In genomic region chr7:131538791-131539179, GRCh38 we compare ENCODE assay signal across 10 cellular contexts. TPM values are rescaled to one million over a fixed set of nuclear protein-coding genes. Genes with fewer than 3 reads are reported as not detected.
A peak's percentile ranks its signal among the peaks of the same experiment; 100 is the strongest.
DNase-seq lines count a peak whose midpoint lies in the region; ATAC-seq, FAIRE-seq and TF ChIP-seq lines count a peak whose summit lies in the region.
"Had no signal": no experiment of that assay in that cellular context is flagged by ENCODE, and none has a peak within 500 bp of the region (broad histone marks: within the 10 kb centered on the region; RNA-seq: fewer than 3 reads in every experiment).

No MANE protein-coding gene starts in this region.

- H2BK5ac ChIP-seq in H1 (ENCODE audit: low read depth, low read length) = peak overlapping the region; percentile 53; the same call in 1 of the 2 replicates

- peak overlapping the region; percentile 47; the same call in 1 of the 2 replicates for H3K27ac ChIP-seq in H1 (ENCODE audit: low read depth, low read length)
- peak overlapping the region; percentile 59 for H3K27ac ChIP-seq in mesodermal cell (ENCODE audit: low read depth, low read length, severe bottlenecking)
- no peak overlapping the region for H3K27ac ChIP-seq in naive thymus-derived CD4-positive, alpha-beta T cell (ENCODE audit: low read depth, low read length)

- H3K23me2 ChIP-seq in H1 (ENCODE audit: low read depth, low read length) = no peaks in the 10 kb centered on the region

- ATAC-seq in naive thymus-derived CD4-positive, alpha-beta T cell = no peak

- TF ChIP-seq CTCF in H1 (IDR thresholded peaks at IDR 0.05; ENCODE audit: control extremely low read depth in 1 of 3, insufficient read depth in 1 of 3, low read depth in 1 of 3, low read length in 3 of 3) = no peak

- H3K9ac ChIP-seq in H1 (replicated peaks in 1 of 4; ENCODE audit: extremely low read depth in 1 of 4, low read depth in 3 of 4, low read length in 3 of 4) = no peak overlapping the region

- no peak overlapping the region for H3K23ac ChIP-seq in H1 (ENCODE audit: insufficient read length)

- H3K4me1 Mint-ChIP-seq in naive thymus-derived CD4-positive, alpha-beta T cell = no peaks in the 10 kb centered on the region
- H3K4me1 Mint-ChIP-seq: activated naive CD8-positive, alpha-beta T cell treated with anti-CD3 and anti-CD28 coated beads for 36 hours had no signal

- H3K4me3 ChIP-seq in H1 (ENCODE audit: extremely low read depth in 1 of 4, insufficient read depth in 2 of 4, low read depth in 3 of 4, low read length in 4 of 4) (peak overlapping the region in 1 of 4 experiments; percentile 7; a peak in 1 of 8 replicates), mesodermal cell (ENCODE audit: extremely low read depth, insufficient read depth, low read length, poor library complexity, severe bottlenecking) (no peak overlapping the region)
- H3K4me3 ChIP-seq in naive thymus-derived CD4-positive, alpha-beta T cell (ENCODE audit: low read length) = no peak overlapping the region

- H4K91ac ChIP-seq in H1 (replicated peaks; ENCODE audit: insufficient read length, low read length) = no peak overlapping the region

- intact Hi-C loops in naive thymus-derived CD4-positive, alpha-beta T cell (cut with micrococcal nuclease) = no loop called here

- H3K9me3 ChIP-seq in H1 (ENCODE audit: insufficient read depth in 2 of 2, low read depth in 1 of 2, low read length in 1 of 2) (no peaks in the 10 kb centered on the region), mesodermal cell (ENCODE audit: control insufficient read depth, low read length) (no peaks in the 10 kb centered on the region)
- no peaks in the 10 kb centered on the region for H3K9me3 ChIP-seq in naive thymus-derived CD4-positive, alpha-beta T cell (ENCODE audit: control insufficient read depth in 2 of 3, low read length in 3 of 3)

- H3K4me3 Mint-ChIP-seq in naive thymus-derived CD4-positive, alpha-beta T cell = no peak overlapping the region
- H3K4me3 Mint-ChIP-seq: activated naive CD8-positive, alpha-beta T cell treated with anti-CD3 and anti-CD28 coated beads for 36 hours had no signal

- peaks cover 20 to 67% (median 40%) of the 10 kb centered on the region in 4 experiments for H3K4me1 ChIP-seq in H1 (replicated peaks in 1 of 4; ENCODE audit: control insufficient read depth in 3 of 4, insufficient read depth in 4 of 4, low read length in 3 of 4)
- H3K4me1 ChIP-seq in mesodermal cell (ENCODE audit: control insufficient read depth, insufficient read depth, low read length, poor library complexity, severe bottlenecking) = peaks cover 52% of the 10 kb centered on the region
- no peaks in the 10 kb centered on the region for H3K4me1 ChIP-seq in naive thymus-derived CD4-positive, alpha-beta T cell (ENCODE audit: control insufficient read depth in 2 of 2, insufficient read depth in 2 of 2, low read length in 2 of 2)

- H3K9me3 Mint-ChIP-seq in naive thymus-derived CD4-positive, alpha-beta T cell = no peaks in the 10 kb centered on the region
- H3K9me3 Mint-ChIP-seq: activated naive CD8-positive, alpha-beta T cell treated with anti-CD3 and anti-CD28 coated beads for 36 hours had no signal

- H4K20me1 ChIP-seq in H1 (replicated peaks in 1 of 2; ENCODE audit: control insufficient read depth in 1 of 2, insufficient read depth in 2 of 2, low read length in 2 of 2) = peaks cover 70 to 77% of the 10 kb centered on the region in 2 experiments

- DNase-seq in activated effector memory CD4-positive, alpha-beta T cell treated with anti-CD3 and anti-CD28 coated beads, Interleukin-2, amount 50 U/mL, for 16 hours = peak; percentile 46
- no peak for DNase-seq in activated effector memory CD4-positive, alpha-beta T cell treated with Interleukin-2 at 50 U/mL for 16 hours
- no peak for DNase-seq in H1 (ENCODE audit: low read depth in 1 of 2, low spot score in 2 of 2)
- DNase-seq in NCI-H1048 (lab: John Stamatoyannopoulos, UW) = no peak
- no peak for DNase-seq in naive thymus-derived CD4-positive, alpha-beta T cell
- no peak for DNase-seq in activated T-cell treated with anti-CD3 and anti-CD28 coated beads, Interleukin-2, amount 50 U/mL, for 48 hours
- DNase-seq in NCI-H1105 treated with DMSO at 0.1 percent for 48 hours (lab: John Stamatoyannopoulos, UW) = no peak
- DNase-seq: activated naive CD8-positive, alpha-beta T cell treated with anti-CD3 and anti-CD28 coated beads for 36 hours; Kasumi-1 had no signal

- H3K36me3 ChIP-seq in H1 (ENCODE audit: control insufficient read depth in 2 of 4, insufficient read depth in 4 of 4, low read length in 3 of 4) = peaks cover 5 to 88% (median 14%) of the 10 kb centered on the region in 4 experiments
- H3K36me3 ChIP-seq in mesodermal cell (ENCODE audit: control insufficient read depth, insufficient read depth, low read length) = peaks cover 67% of the 10 kb centered on the region
- H3K36me3 ChIP-seq in naive thymus-derived CD4-positive, alpha-beta T cell (ENCODE audit: control insufficient read depth in 2 of 3, insufficient read depth in 3 of 3, low read length in 3 of 3) = no peaks in the 10 kb centered on the region

- H3K79me1 ChIP-seq in H1 (ENCODE audit: low read depth, low read length) = peaks cover 26% of the 10 kb centered on the region

- no peaks in the 10 kb centered on the region for H3K27me3 Mint-ChIP-seq in naive thymus-derived CD4-positive, alpha-beta T cell
- H3K27me3 Mint-ChIP-seq: activated naive CD8-positive, alpha-beta T cell treated with anti-CD3 and anti-CD28 coated beads for 36 hours had no signal

- H2AK5ac ChIP-seq in H1 (ENCODE audit: low read depth, low read length) = no peak overlapping the region

- no peak overlapping the region; the same call in 1 of the 2 replicates for H2BK12ac ChIP-seq in H1 (ENCODE audit: low read depth, low read length)

- WGBS in H1 (ENCODE audit: extremely low coverage in 1 of 2, insufficient coverage in 1 of 2, insufficient read length in 1 of 2, insufficient replicate concordance in 2 of 2, low coverage in 1 of 2, low lambda C conversion rate in 2 of 2, missing lambda C conversion rate in 1 of 2), 2 experiments = 89% methylated on average over 8 of the region's 8 CpGs; no CpG with 5 or more reads in 1 of the 2 experiments
- 85 to 88% methylated on average over 5 to 8 of the region's 8 CpGs for WGBS in mesodermal cell (ENCODE audit: insufficient coverage in 2 of 2), 2 experiments

- TF ChIP-seq EP300 in H1 (IDR thresholded peaks at IDR 0.05; ENCODE audit: borderline replicate concordance in 1 of 2, low read depth in 2 of 2, low read length in 2 of 2) = no peak

- no peak for TF ChIP-seq RAD21 in H1 (IDR thresholded peaks at IDR 0.05 in 1 of 2, conservative IDR thresholded peaks at IDR 0.05 in 1 of 2; ENCODE audit: low read depth in 2 of 2, low read length in 2 of 2)

- no peak overlapping the region for H3K14ac ChIP-seq in H1 (ENCODE audit: insufficient read length)

- no peak overlapping the region for H3K27ac Mint-ChIP-seq in naive thymus-derived CD4-positive, alpha-beta T cell
- H3K27ac Mint-ChIP-seq: activated naive CD8-positive, alpha-beta T cell treated with anti-CD3 and anti-CD28 coated beads for 36 hours had no signal

- no peak overlapping the region for H3K56ac ChIP-seq in H1 (replicated peaks; ENCODE audit: insufficient read length, low read depth, low read length)

- no peak overlapping the region for H2BK15ac ChIP-seq in H1 (ENCODE audit: low read length)

- H3K4me2 ChIP-seq in H1 (ENCODE audit: insufficient read depth in 1 of 2, low read depth in 2 of 2, low read length in 2 of 2) = peak overlapping the region; percentile 4 to 19; a peak in 1 of 4 replicates

- H3K18ac ChIP-seq in H1 (ENCODE audit: extremely low read depth, low read length) = 0 out of 2 replicates have a peak overlapping the region, but pooled peaks have one; percentile 62

- no peak overlapping the region for H2AFZ ChIP-seq in H1 (ENCODE audit: low read length)

- POLR2A ChIA-PET in H1 (lab: Charles Lee; ENCODE audit: partially characterized antibody) = interaction anchor here (0.6 to 17.7 kb wide), 17 partner anchors 10 to 589 kb away, joined by 3 to 108 read pairs (median 4); partner anchors contain the start of gene PODXL
- POLR2A ChIA-PET in naive thymus-derived CD4-positive, alpha-beta T cell (lab: Charles Lee) = no interaction called here

- no peak overlapping the region for H2BK20ac ChIP-seq in H1 (ENCODE audit: low read length)

- CTCF ChIA-PET in H1 (lab: Charles Lee; ENCODE audit: partially characterized antibody) = interaction anchor here (0.8 to 11.9 kb wide), 8 partner anchors 10 to 117 kb away, joined by 3 to 154 read pairs (median 5); no protein-coding TSS in a partner anchor
- CTCF ChIA-PET in naive thymus-derived CD4-positive, alpha-beta T cell (lab: Charles Lee) = no interaction called here

- no peaks in the 10 kb centered on the region for H3K36me3 Mint-ChIP-seq in naive thymus-derived CD4-positive, alpha-beta T cell
- H3K36me3 Mint-ChIP-seq: activated naive CD8-positive, alpha-beta T cell treated with anti-CD3 and anti-CD28 coated beads for 36 hours had no signal

- TF ChIP-seq POLR2A in H1 (IDR thresholded peaks at IDR 0.05; ENCODE audit: control extremely low read depth in 1 of 2, low read depth in 2 of 2, low read length in 2 of 2) = no peak

- H3K79me2 ChIP-seq in H1 (ENCODE audit: control insufficient read depth in 1 of 2, insufficient read depth in 2 of 2, low read length in 2 of 2) = peaks cover 76 to 100% of the 10 kb centered on the region in 2 experiments

- H3K4ac ChIP-seq in H1 (replicated peaks; ENCODE audit: insufficient read length, low read depth, low read length) = no peak overlapping the region

- H4K5ac ChIP-seq in H1 (ENCODE audit: insufficient read length, low read depth, low read length) = no peak overlapping the region

- H2BK120ac ChIP-seq in H1 (replicated peaks; ENCODE audit: low read depth, low read length) = no peak overlapping the region

- no peaks in the 10 kb centered on the region for H3K27me3 ChIP-seq in H1 (replicated peaks in 1 of 4; ENCODE audit: control insufficient read depth in 3 of 4, extremely low read depth in 1 of 4, insufficient read depth in 3 of 4, low read length in 3 of 4)
- H3K27me3 ChIP-seq in naive thymus-derived CD4-positive, alpha-beta T cell (ENCODE audit: control insufficient read depth in 2 of 2, insufficient read depth in 2 of 2, low read length in 2 of 2) = no peaks in the 10 kb centered on the region

- no peak overlapping the region for H4K8ac ChIP-seq in H1 (ENCODE audit: extremely low read depth, insufficient read depth, low read length)

- FAIRE-seq in H1 (lab: Jason Lieb, UNC) = no peak

RNA-seq across cellular contexts. Expression of gene PODXL, which starts 17.6 kb away (rescaled TPM):
- total RNA-seq in H1 (2021; fragmentation: NEBNext Ultra II Directional; extraction: Animal tissue kit (Norgen Biotek cat#: 25700)) = 925 and 945 TPM in 2 replicates
- polyA plus RNA-seq in H1 (2011; rRNA removed) = 638 and 872 TPM in 2 replicates
- 613 TPM for polyA plus RNA-seq in H1 (2011; cell fraction: cytosol; rRNA removed)
- 1,168 TPM for polyA plus RNA-seq in H1 (2011; cell fraction: nucleus; rRNA removed)
- polyA plus RNA-seq in H1 (2012, experiment 1 of 2) = 630 to 776 TPM (median 695 TPM) in 4 replicates
- 245 TPM for polyA plus RNA-seq in H1 (2012, experiment 2 of 2)
- polyA plus RNA-seq in H1 (2013, experiment 1 of 2) = 1,216 TPM
- 1,270 TPM for polyA plus RNA-seq in H1 (2013, experiment 2 of 2)
- polyA minus RNA-seq in H1 (2011; rRNA and poly(A)+ RNA removed) = 937 and 993 TPM in 2 replicates
- 707 TPM for polyA minus RNA-seq in H1 (2011; cell fraction: cytosol; rRNA and poly(A)+ RNA removed)
- polyA minus RNA-seq in H1 (2011; cell fraction: nucleus; rRNA and poly(A)+ RNA removed) = 436 TPM
- 209 TPM for polyA plus RNA-seq in mesodermal cell (2013, experiment 1 of 2)
- polyA plus RNA-seq in mesodermal cell (2013, experiment 2 of 2) = 222 TPM
- 1 to 10 TPM in 1 of 5 experiments, under 1 TPM in 4; 0.05 to 1.4 (median 0.40) TPM for total RNA-seq in naive thymus-derived CD4-positive, alpha-beta T cell
- under 1 TPM; 0.14 to 0.15 TPM for polyA plus RNA-seq in naive thymus-derived CD4-positive, alpha-beta T cell

Comparison
In these comparisons a context has a peak if more than half of its experiments do, and no peak if none do; other contexts are left out.
1. RNA of gene PODXL, which starts 17.6 kb away (total RNA-seq): 925 to 945 TPM in H1; 0.05 to 1.4 TPM in naive thymus-derived CD4-positive, alpha-beta T cell; every median in the first group is over 100 times any median in the second.